8 cellular contexts compared by ENCODE assay signal in the genomic region with DNA sequence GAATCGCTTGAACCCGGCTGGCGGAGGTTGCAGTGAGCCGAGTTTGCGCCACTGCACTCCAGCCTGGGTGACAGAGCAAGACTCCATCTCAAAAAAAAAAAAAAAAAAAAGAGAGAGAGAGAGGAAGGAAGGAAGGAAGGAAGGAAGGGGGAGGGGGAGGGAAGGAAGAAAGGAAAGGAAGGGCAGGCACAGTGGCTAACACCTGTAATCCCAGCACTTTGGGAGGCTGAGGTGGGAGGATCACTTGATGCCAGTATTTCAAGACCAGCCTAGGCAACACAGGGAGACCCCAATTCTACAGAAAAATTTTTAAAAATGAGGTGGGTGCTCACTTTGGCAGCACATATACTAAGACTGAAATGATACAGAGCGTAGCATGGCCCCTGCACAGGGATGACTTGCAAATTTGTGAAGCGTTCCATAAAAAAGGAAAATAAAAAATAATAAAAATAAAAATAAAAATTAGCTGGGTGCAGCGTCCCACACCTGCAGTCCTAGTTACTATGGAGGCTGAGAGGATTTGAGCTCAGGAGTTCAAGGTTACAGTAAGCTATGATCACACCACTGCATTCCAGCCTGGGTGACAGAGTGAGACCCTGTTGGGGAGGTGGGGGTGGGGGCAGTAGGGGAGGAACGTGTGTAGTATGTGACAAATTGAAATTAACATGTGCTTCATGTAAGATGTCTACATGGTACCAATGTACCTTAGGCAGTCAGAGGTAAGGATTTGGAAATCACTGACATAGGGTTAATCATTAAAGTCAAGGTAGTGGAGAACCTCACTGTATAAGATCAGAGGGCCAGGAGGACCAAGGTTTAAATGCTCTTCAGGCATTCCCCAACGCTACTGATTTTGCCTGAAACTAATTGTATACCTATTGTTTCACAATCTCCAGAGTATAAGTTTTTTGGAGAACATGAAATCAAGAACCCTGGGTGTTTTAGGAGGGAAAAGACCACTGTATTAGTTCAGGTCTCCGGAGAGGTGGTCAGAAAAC. TPM values are rescaled to one million over a fixed set of nuclear protein-coding genes. Genes with fewer than 3 reads are reported as not detected.
DNase-seq lines count a peak whose midpoint lies in the region; ATAC-seq, FAIRE-seq and TF ChIP-seq lines count a peak whose summit lies in the region.

No MANE protein-coding gene starts in this region.

- no peaks in the 10 kb centered on the region for H3K36me3 ChIP-seq in SU-DHL-6 (ENCODE audit: low read length)
- H3K36me3 ChIP-seq in smooth muscle cell (ENCODE audit: low read depth) = no peaks in the 10 kb centered on the region

- H4K20me1 ChIP-seq in SU-DHL-6 (ENCODE audit: low read depth, low read length) = no peaks in the 10 kb centered on the region
- H4K20me1 ChIP-seq in smooth muscle cell (ENCODE audit: low read depth) = no peaks in the 10 kb centered on the region

- H3F3A ChIP-seq in SU-DHL-6 (ENCODE audit: insufficient read depth) = peaks cover 17% of the 10 kb centered on the region
- no peaks in the 10 kb centered on the region for H3F3A ChIP-seq in smooth muscle cell (ENCODE audit: low read depth)

- H3K4me3 ChIP-seq in SU-DHL-6 (ENCODE audit: insufficient read depth, low read length, poor library complexity, severe bottlenecking) = peak overlapping the region; percentile 96
- H3K4me3 ChIP-seq in fibroblast of villous mesenchyme (ENCODE audit: low read depth, low read length) = peak overlapping the region; percentile 81
- H3K4me3 ChIP-seq in smooth muscle cell = peak overlapping the region; percentile 87

- TF ChIP-seq CTCF in SU-DHL-6 (IDR thresholded peaks at IDR 0.05; ENCODE audit: insufficient read depth, low read length, poor library complexity, severe bottlenecking) = no peak
- no peak for TF ChIP-seq CTCF in fibroblast of villous mesenchyme (IDR thresholded peaks at IDR 0.05; ENCODE audit: insufficient read depth, low read depth, low read length)
- TF ChIP-seq CTCF in smooth muscle cell (IDR thresholded peaks at IDR 0.05; ENCODE audit: borderline replicate concordance, insufficient read depth, poor library complexity, severe bottlenecking) = no peak

- H2AFZ ChIP-seq in SU-DHL-6 (ENCODE audit: low read depth, low read length, severe bottlenecking) = no peak overlapping the region
- peak overlapping the region; percentile 63 for H2AFZ ChIP-seq in smooth muscle cell (ENCODE audit: low read depth)

- peaks cover 24% of the 10 kb centered on the region for H3K4me1 Mint-ChIP-seq in activated T-cell treated with anti-CD3 and anti-CD28 coated beads, Interleukin-2, amount 50 U/mL, for 4 hours (ENCODE audit: low read depth)

- peaks cover 3% of the 10 kb centered on the region for H3K27me3 Mint-ChIP-seq in activated T-cell treated with anti-CD3 and anti-CD28 coated beads, Interleukin-2, amount 50 U/mL, for 4 hours (ENCODE audit: low read depth)

- peak overlapping the region; percentile 93 for H3K9ac ChIP-seq in SU-DHL-6 (ENCODE audit: low read length)
- no peak overlapping the region for H3K9ac ChIP-seq in smooth muscle cell (ENCODE audit: low read depth)

- WGBS in smooth muscle cell (ENCODE audit: low lambda C conversion rate) = 86% methylated on average over 11 of the region's 11 CpGs

- no peaks in the 10 kb centered on the region for H3K9me3 ChIP-seq in SU-DHL-6 (ENCODE audit: insufficient read depth, low read length)
- H3K9me3 ChIP-seq in smooth muscle cell (replicated peaks; ENCODE audit: low read depth) = no peaks in the 10 kb centered on the region

- H3K27me3 ChIP-seq in SU-DHL-6 (ENCODE audit: low read length) (no peaks in the 10 kb centered on the region), smooth muscle cell (ENCODE audit: low read depth) (no peaks in the 10 kb centered on the region)

- no peaks in the 10 kb centered on the region for H3K36me3 Mint-ChIP-seq in activated T-cell treated with anti-CD3 and anti-CD28 coated beads, Interleukin-2, amount 50 U/mL, for 4 hours (ENCODE audit: insufficient read depth)

- peak overlapping the region; percentile 86 for H3K4me2 ChIP-seq in SU-DHL-6 (ENCODE audit: low read depth, low read length, poor library complexity, severe bottlenecking)
- peak overlapping the region; percentile 87 for H3K4me2 ChIP-seq in smooth muscle cell

- H3K4me1 ChIP-seq in smooth muscle cell (ENCODE audit: low read depth) = peaks cover 13% of the 10 kb centered on the region

- no peak overlapping the region for H3K27ac ChIP-seq in SU-DHL-6 (ENCODE audit: low read depth, low read length)
- no peak overlapping the region for H3K27ac ChIP-seq in smooth muscle cell (ENCODE audit: low read depth)

- H3K79me2 ChIP-seq in SU-DHL-6 (ENCODE audit: insufficient read depth, low read length) = peaks cover 44% of the 10 kb centered on the region
- H3K79me2 ChIP-seq in smooth muscle cell (ENCODE audit: low read depth) = peaks cover 32% of the 10 kb centered on the region

- peak overlapping the region; percentile 98 for H3K4me3 Mint-ChIP-seq in activated T-cell treated with anti-CD3 and anti-CD28 coated beads, Interleukin-2, amount 50 U/mL, for 4 hours

- H3K9me2 ChIP-seq in SU-DHL-6 (replicated peaks; ENCODE audit: insufficient read depth, low read length) = no peaks in the 10 kb centered on the region

- ATAC-seq in activated T-cell treated with anti-CD3 and anti-CD28 coated beads, Interleukin-2, amount 50 U/mL, for 4 hours = no peak
- no peak for ATAC-seq in HG03095 (IDR thresholded peaks at IDR 0.05; ENCODE audit: unreplicated experiment)

- H3K9me3 Mint-ChIP-seq in activated T-cell treated with anti-CD3 and anti-CD28 coated beads, Interleukin-2, amount 50 U/mL, for 4 hours = no peaks in the 10 kb centered on the region

- DNase-seq in activated T-cell treated with anti-CD3 and anti-CD28 coated beads, Interleukin-2, amount 50 U/mL, for 4 hours = no peak
- DNase-seq in activated T-cell treated with anti-CD3 and anti-CD28 coated beads for 4 hours (no peak), fibroblast of villous mesenchyme (ENCODE audit: low read depth) (no peak), smooth muscle cell (lab: John Stamatoyannopoulos, UW; ENCODE audit: unreplicated experiment) (no peak), RCC 7860 (ENCODE audit: low spot score) (no peak), foreskin melanocyte (no peak)

- no peak for FAIRE-seq in RCC 7860 (lab: Jason Lieb, UNC)

RNA-seq across cellular contexts. Expression of gene WDCP, which starts 1.4 kb away (rescaled TPM):
- total RNA-seq in activated T-cell treated with anti-CD3 and anti-CD28 coated beads, Interleukin-2, amount 50 U/mL, for 4 hours = 10 to 100 TPM; 22.5 to 26.9 (median 25.5) TPM
- 7.7 and 14.7 TPM in 2 replicates for total RNA-seq in fibroblast of villous mesenchyme
- 7.7 and 9.1 TPM in 2 replicates for total RNA-seq in smooth muscle cell
- polyA plus RNA-seq in smooth muscle cell = 2.5 and 3.1 TPM in 2 replicates

RNA-seq across cellular contexts. Expression of gene FKBP1B, which starts 3.7 kb away (rescaled TPM):
- under 1 TPM; 0.40 to 0.65 (median 0.63) TPM for total RNA-seq in activated T-cell treated with anti-CD3 and anti-CD28 coated beads, Interleukin-2, amount 50 U/mL, for 4 hours
- total RNA-seq in fibroblast of villous mesenchyme (6.0 and 9.3 TPM in 2 replicates), smooth muscle cell (17.2 and 17.5 TPM in 2 replicates)
- 26.3 and 29.8 TPM in 2 replicates for polyA plus RNA-seq in smooth muscle cell

RNA-seq across cellular contexts. Expression of gene SF3B6, which starts 30.3 kb away (rescaled TPM):
- 100 to 1,000 TPM; 146 to 159 (median 147) TPM for total RNA-seq in activated T-cell treated with anti-CD3 and anti-CD28 coated beads, Interleukin-2, amount 50 U/mL, for 4 hours
- 112 and 146 TPM in 2 replicates for total RNA-seq in fibroblast of villous mesenchyme
- 260 and 279 TPM in 2 replicates for total RNA-seq in smooth muscle cell
- 210 and 220 TPM in 2 replicates for polyA plus RNA-seq in smooth muscle cell

RNA-seq across cellular contexts. Expression of gene MFSD2B, which starts 35.9 kb away (rescaled TPM):
- total RNA-seq in activated T-cell treated with anti-CD3 and anti-CD28 coated beads, Interleukin-2, amount 50 U/mL, for 4 hours = under 1 TPM in 1 of 3 donors, not detected in 2; 0.13 TPM
- under 0.01 and 0.32 TPM in 2 replicates for total RNA-seq in fibroblast of villous mesenchyme
- 0.04 TPM in 1 of 2 replicates, not detected in the other for total RNA-seq in smooth muscle cell
- 0.54 and 1.7 TPM in 2 replicates for polyA plus RNA-seq in smooth muscle cell

RNA-seq across cellular contexts. Expression of gene TP53I3, which starts 38.8 kb away (rescaled TPM):
- 1 to 10 TPM in 1 of 3 donors, under 1 TPM in 2; 0.45 to 1.1 (median 0.56) TPM for total RNA-seq in activated T-cell treated with anti-CD3 and anti-CD28 coated beads, Interleukin-2, amount 50 U/mL, for 4 hours
- total RNA-seq in fibroblast of villous mesenchyme (66.9 and 79.9 TPM in 2 replicates), smooth muscle cell (24.9 and 39.3 TPM in 2 replicates)
- polyA plus RNA-seq in smooth muscle cell = 56.3 and 80.3 TPM in 2 replicates
